In the genomic region with DNA sequence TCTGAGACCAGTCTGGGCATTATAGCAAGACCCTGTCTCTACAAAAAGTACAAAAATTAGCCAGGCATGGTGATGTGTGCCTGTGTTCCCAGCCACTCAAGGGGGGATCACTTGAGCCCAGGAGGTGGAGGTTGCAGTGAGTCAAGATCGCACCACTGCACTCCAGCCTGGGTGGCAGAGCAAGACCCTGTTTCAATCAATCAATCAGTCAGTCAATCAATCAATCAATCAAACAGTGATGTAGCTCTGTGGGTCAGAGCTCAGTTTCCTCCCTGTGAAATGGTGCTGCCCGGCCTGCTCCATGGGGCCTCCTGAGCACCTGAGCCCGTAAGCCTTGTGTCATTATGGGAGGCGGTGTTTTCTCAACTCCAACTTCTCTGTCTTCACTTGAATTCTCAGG, we compare ENCODE assay signal across 1 cellular context.
TF ChIP-seq lines count a peak whose summit lies in the region.

No MANE protein-coding gene starts in this region.

TF ChIP-seq in GM23338, 12 proteins besides CTCF, POLR2A, EP300 and RAD21 (continued from another document):
- TF ChIP-seq, protein P1, sequence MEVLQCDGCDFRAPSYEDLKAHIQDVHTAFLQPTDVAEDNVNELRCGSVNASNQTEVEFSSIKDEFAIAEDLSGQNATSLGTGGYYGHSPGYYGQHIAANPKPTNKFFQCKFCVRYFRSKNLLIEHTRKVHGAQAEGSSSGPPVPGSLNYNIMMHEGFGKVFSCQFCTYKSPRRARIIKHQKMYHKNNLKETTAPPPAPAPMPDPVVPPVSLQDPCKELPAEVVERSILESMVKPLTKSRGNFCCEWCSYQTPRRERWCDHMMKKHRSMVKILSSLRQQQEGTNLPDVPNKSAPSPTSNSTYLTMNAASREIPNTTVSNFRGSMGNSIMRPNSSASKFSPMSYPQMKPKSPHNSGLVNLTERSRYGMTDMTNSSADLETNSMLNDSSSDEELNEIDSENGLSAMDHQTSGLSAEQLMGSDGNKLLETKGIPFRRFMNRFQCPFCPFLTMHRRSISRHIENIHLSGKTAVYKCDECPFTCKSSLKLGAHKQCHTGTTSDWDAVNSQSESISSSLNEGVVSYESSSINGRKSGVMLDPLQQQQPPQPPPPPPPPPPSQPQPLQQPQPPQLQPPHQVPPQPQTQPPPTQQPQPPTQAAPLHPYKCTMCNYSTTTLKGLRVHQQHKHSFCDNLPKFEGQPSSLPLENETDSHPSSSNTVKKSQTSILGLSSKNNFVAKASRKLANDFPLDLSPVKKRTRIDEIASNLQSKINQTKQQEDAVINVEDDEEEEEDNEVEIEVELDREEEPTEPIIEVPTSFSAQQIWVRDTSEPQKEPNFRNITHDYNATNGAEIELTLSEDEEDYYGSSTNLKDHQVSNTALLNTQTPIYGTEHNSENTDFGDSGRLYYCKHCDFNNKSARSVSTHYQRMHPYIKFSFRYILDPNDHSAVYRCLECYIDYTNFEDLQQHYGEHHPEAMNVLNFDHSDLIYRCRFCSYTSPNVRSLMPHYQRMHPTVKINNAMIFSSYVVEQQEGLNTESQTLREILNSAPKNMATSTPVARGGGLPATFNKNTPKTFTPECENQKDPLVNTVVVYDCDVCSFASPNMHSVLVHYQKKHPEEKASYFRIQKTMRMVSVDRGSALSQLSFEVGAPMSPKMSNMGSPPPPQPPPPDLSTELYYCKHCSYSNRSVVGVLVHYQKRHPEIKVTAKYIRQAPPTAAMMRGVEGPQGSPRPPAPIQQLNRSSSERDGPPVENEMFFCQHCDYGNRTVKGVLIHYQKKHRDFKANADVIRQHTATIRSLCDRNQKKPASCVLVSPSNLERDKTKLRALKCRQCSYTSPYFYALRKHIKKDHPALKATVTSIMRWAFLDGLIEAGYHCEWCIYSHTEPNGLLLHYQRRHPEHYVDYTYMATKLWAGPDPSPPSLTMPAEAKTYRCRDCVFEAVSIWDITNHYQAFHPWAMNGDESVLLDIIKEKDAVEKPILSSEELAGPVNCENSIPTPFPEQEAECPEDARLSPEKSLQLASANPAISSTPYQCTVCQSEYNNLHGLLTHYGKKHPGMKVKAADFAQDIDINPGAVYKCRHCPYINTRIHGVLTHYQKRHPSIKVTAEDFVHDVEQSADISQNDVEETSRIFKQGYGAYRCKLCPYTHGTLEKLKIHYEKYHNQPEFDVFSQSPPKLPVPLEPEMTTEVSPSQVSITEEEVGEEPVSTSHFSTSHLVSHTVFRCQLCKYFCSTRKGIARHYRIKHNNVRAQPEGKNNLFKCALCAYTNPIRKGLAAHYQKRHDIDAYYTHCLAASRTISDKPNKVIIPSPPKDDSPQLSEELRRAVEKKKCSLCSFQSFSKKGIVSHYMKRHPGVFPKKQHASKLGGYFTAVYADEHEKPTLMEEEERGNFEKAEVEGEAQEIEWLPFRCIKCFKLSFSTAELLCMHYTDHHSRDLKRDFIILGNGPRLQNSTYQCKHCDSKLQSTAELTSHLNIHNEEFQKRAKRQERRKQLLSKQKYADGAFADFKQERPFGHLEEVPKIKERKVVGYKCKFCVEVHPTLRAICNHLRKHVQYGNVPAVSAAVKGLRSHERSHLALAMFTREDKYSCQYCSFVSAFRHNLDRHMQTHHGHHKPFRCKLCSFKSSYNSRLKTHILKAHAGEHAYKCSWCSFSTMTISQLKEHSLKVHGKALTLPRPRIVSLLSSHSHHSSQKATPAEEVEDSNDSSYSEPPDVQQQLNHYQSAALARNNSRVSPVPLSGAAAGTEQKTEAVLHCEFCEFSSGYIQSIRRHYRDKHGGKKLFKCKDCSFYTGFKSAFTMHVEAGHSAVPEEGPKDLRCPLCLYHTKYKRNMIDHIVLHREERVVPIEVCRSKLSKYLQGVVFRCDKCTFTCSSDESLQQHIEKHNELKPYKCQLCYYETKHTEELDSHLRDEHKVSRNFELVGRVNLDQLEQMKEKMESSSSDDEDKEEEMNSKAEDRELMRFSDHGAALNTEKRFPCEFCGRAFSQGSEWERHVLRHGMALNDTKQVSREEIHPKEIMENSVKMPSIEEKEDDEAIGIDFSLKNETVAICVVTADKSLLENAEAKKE (CRISPR knock-in tag; IDR thresholded peaks at IDR 0.05), result no peak
- no peak for TF ChIP-seq EZH2phosphoT487 (IDR thresholded peaks at IDR 0.05; ENCODE audit: unreplicated experiment)
- no peak for TF ChIP-seq JUNB (IDR thresholded peaks at IDR 0.05; ENCODE audit: unreplicated experiment)
